In genomic region chr4:24416293-24416692, GRCh38 we compare ENCODE assay signal across 24 cellular contexts.
"Had no signal": no experiment of that assay in that cellular context is flagged by ENCODE, and none has a peak within 500 bp of the region (broad histone marks: within the 10 kb centered on the region; RNA-seq: fewer than 3 reads in every experiment).

No MANE protein-coding gene starts in this region.

- H3K9me3 ChIP-seq: Peyer's patch had no signal

- H3K36me3 Mint-ChIP-seq: activated CD4-positive, alpha-beta memory T cell treated with anti-CD3 and anti-CD28 coated beads for 36 hours; activated naive CD4-positive, alpha-beta T cell treated with anti-CD3 and anti-CD28 coated beads, Interleukin-2, amount 50 U/mL, for 72 hours; brain had no signal

- H3K27me3 Mint-ChIP-seq: activated B cell treated with CpG ODN at 0.5 μM for 24 hours had no signal

- H3K27me3 ChIP-seq: Peyer's patch had no signal

- H3K27ac ChIP-seq: Peyer's patch, RWPE1 had no signal

- H3K4me3 Mint-ChIP-seq: activated B cell treated with CpG ODN at 0.5 μM for 24 hours; activated CD4-positive, alpha-beta memory T cell treated with anti-CD3 and anti-CD28 coated beads for 36 hours; activated CD4-positive, alpha-beta T cell treated with anti-CD3 and anti-CD28 coated beads, Interleukin-2, amount 10 ng/mL, durations not matched to agents 7 days and 5 days; activated naive CD8-positive, alpha-beta T cell treated with anti-CD3 and anti-CD28 coated beads, Interleukin-2, amount 50 U/mL, for 24 hours; activated T-cell treated with anti-CD3 and anti-CD28 coated beads, Interleukin-2, amount 50 U/mL, for 4 hours; brain; T-helper 1 cell treated with Interleukin-12 subunit alpha and Interleukin-12 subunit beta and Interleukin-4 antibody, amounts not matched to agents 30 μg/mL and 1 μg/mL, for 36 hours had no signal

- H3K27ac Mint-ChIP-seq: activated B cell treated with CpG ODN at 0.5 μM for 24 hours; activated CD4-positive, alpha-beta memory T cell treated with anti-CD3 and anti-CD28 coated beads for 36 hours; activated CD4-positive, alpha-beta T cell treated with anti-CD3 and anti-CD28 coated beads, Interleukin-2, amount 10 ng/mL, durations not matched to agents 7 days and 5 days; activated naive CD4-positive, alpha-beta T cell treated with anti-CD3 and anti-CD28 coated beads, Interleukin-2, amount 50 U/mL, for 72 hours; activated naive CD8-positive, alpha-beta T cell treated with anti-CD3 and anti-CD28 coated beads, Interleukin-2, amount 50 U/mL, for 24 hours; brain; T-helper 1 cell treated with Interleukin-12 subunit alpha and Interleukin-12 subunit beta and Interleukin-4 antibody, amounts not matched to agents 30 μg/mL and 1 μg/mL, for 36 hours had no signal

- H3K4me1 ChIP-seq: Peyer's patch had no signal

- H3K9me3 Mint-ChIP-seq: activated B cell treated with CpG ODN at 0.5 μM for 24 hours; activated CD4-positive, alpha-beta memory T cell treated with anti-CD3 and anti-CD28 coated beads for 36 hours; activated CD4-positive, alpha-beta T cell treated with anti-CD3 and anti-CD28 coated beads, Interleukin-2, amount 10 ng/mL, durations not matched to agents 7 days and 5 days; activated naive CD4-positive, alpha-beta T cell treated with anti-CD3 and anti-CD28 coated beads, Interleukin-2, amount 50 U/mL, for 72 hours; activated naive CD8-positive, alpha-beta T cell treated with anti-CD3 and anti-CD28 coated beads, Interleukin-2, amount 50 U/mL, for 24 hours; activated T-cell treated with anti-CD3 and anti-CD28 coated beads, Interleukin-2, amount 50 U/mL, for 4 hours; brain; T-helper 1 cell treated with Interleukin-12 subunit alpha and Interleukin-12 subunit beta and Interleukin-4 antibody, amounts not matched to agents 30 μg/mL and 1 μg/mL, for 36 hours had no signal

- H3K36me3 ChIP-seq: Peyer's patch had no signal

- DNase-seq: activated B cell treated with CpG ODN at 0.5 μM for 24 hours; activated CD4-positive, alpha-beta memory T cell treated with anti-CD3 and anti-CD28 coated beads for 36 hours; activated CD4-positive, alpha-beta T cell treated with anti-CD3 and anti-CD28 coated beads, Interleukin-2, amount 10 ng/mL, durations not matched to agents 7 days and 5 days; activated CD8-positive, alpha-beta memory T cell treated with anti-CD3 and anti-CD28 coated beads for 24 hours; activated effector memory CD4-positive, alpha-beta T cell treated with anti-CD3 and anti-CD28 coated beads, Interleukin-2, amount 50 U/mL, for 16 hours; activated naive CD4-positive, alpha-beta T cell treated with Interleukin-2 at 50 U/mL for 16 hours; activated naive CD8-positive, alpha-beta T cell treated with anti-CD3 and anti-CD28 coated beads, Interleukin-2, amount 50 U/mL, for 24 hours; activated T-cell treated with anti-CD3 and anti-CD28 coated beads, Interleukin-2, amount 50 U/mL, for 4 hours; amygdala; MM.1S; NCI-H1105; NCI-H1436; NCI-H1694 treated with DMSO at 0.1 percent for 48 hours; NCI-H2029 treated with DMSO at 0.1 percent for 48 hours; NCI-H345; NCI-H510A; NCI-H526 treated with DMSO at 0.1 percent for 48 hours; Peyer's patch; SHP77 treated with DMSO at 0.1 percent for 48 hours; T-helper 9 cell had no signal

- H3K4me1 Mint-ChIP-seq: activated naive CD8-positive, alpha-beta T cell treated with anti-CD3 and anti-CD28 coated beads, Interleukin-2, amount 50 U/mL, for 24 hours had no signal

- ATAC-seq: activated naive CD4-positive, alpha-beta T cell treated with anti-CD3 and anti-CD28 coated beads, Interleukin-2, amount 50 U/mL, for 72 hours; activated naive CD8-positive, alpha-beta T cell treated with anti-CD3 and anti-CD28 coated beads, Interleukin-2, amount 50 U/mL, for 24 hours; activated T-cell treated with anti-CD3 and anti-CD28 coated beads, Interleukin-2, amount 50 U/mL, for 4 hours had no signal

- H3K4me3 ChIP-seq: Peyer's patch had no signal
